Comparison of ENCODE assay signal across 24 cellular contexts in genomic region chr13:112117955-112118302, GRCh38. TPM values are rescaled to one million over a fixed set of nuclear protein-coding genes. Genes with fewer than 3 reads are reported as not detected.
DNase-seq lines count a peak whose midpoint lies in the region; ATAC-seq and TF ChIP-seq lines count a peak whose summit lies in the region.
"Had no signal": no experiment of that assay in that cellular context is flagged by ENCODE, and none has a peak within 500 bp of the region (broad histone marks: within the 10 kb centered on the region; RNA-seq: fewer than 3 reads in every experiment).

No MANE protein-coding gene starts in this region.

- intact Hi-C loops in cardiac septum (cut with DNase I): no loop called here
- intact Hi-C loops in heart left ventricle (cut with DNase I): no loop called here
- intact Hi-C loops in spleen (cut with DNase I; ENCODE audit: low total_unique reads): no loop called here

- no peak overlapping the region for H3K27ac ChIP-seq in heart left ventricle
- no peak overlapping the region for H3K27ac ChIP-seq in spleen
- H3K27ac ChIP-seq: A549; BLaER1 treated with 17β-estradiol and CSF1 and Interleukin-3, amounts not matched to agents 10 nM and 100 nM had no signal

- H3K27me3 ChIP-seq in heart left ventricle: peaks cover 0 to 48% (median 12%) of the 10 kb centered on the region in 9 donors
- H3K27me3 ChIP-seq in spleen (replicated peaks in 1 of 7): peaks cover 0 to 59% (median 0%) of the 10 kb centered on the region in 7 donors

- H3K9me3 ChIP-seq in heart left ventricle: no peaks in the 10 kb centered on the region
- H3K9me3 ChIP-seq in spleen: no peaks in the 10 kb centered on the region
- H3K9me3 ChIP-seq: A549; BE2C; BLaER1 treated with 17β-estradiol and CSF1 and Interleukin-3, amounts not matched to agents 10 nM and 100 nM; HAP-1 had no signal

- no peak for TF ChIP-seq CTCF in heart left ventricle (IDR thresholded peaks at IDR 0.05)
- TF ChIP-seq CTCF in spleen (IDR thresholded peaks at IDR 0.05 in 8 of 11, conservative IDR thresholded peaks at IDR 0.05 in 3 of 11): no peak

- no peaks in the 10 kb centered on the region for H3K4me1 ChIP-seq in heart left ventricle
- H3K4me1 ChIP-seq in spleen: no peaks in the 10 kb centered on the region
- H3K4me1 ChIP-seq: A549, BE2C, HAP-1 had no signal

- H3K36me3 ChIP-seq in heart left ventricle (no peaks in the 10 kb centered on the region), spleen (no peaks in the 10 kb centered on the region)
- H3K36me3 ChIP-seq: BE2C; BLaER1 treated with 17β-estradiol and CSF1 and Interleukin-3, amounts not matched to agents 10 nM and 100 nM; HAP-1 had no signal

- peak; percentile 65 for DNase-seq in cardiac septum (ENCODE audit: low spot score)
- no peak for DNase-seq in heart left ventricle
- DNase-seq in mesenteric fat pad (ENCODE audit: low spot score): peak; percentile 78
- DNase-seq in spleen: peak; percentile 54
- DNase-seq: 8988T; ACHN; AML-193; BE2C; CD4-positive, alpha-beta T cell; CD8-positive, alpha-beta memory T cell; DMS 273 treated with DMSO at 0.1 percent for 48 hours; DMS79; EL; GDM1; GOT3; HFFc6 had no signal

- TF ChIP-seq POLR2A in heart left ventricle (IDR thresholded peaks at IDR 0.05): no peak
- TF ChIP-seq POLR2A in spleen (IDR thresholded peaks at IDR 0.05): no peak

- WGBS in heart left ventricle, 4 donors: 61 to 69% (median 66%) methylated on average over 18 of the region's 18 CpGs
- 68 to 73% (median 69%) methylated on average over 17 to 18 of the region's 18 CpGs for WGBS in spleen, 5 donors

- H3K4me3 ChIP-seq in heart left ventricle (no peak overlapping the region), spleen (no peak overlapping the region)
- H3K4me3 ChIP-seq: A549; BLaER1 treated with 17β-estradiol and CSF1 and Interleukin-3, amounts not matched to agents 10 nM and 100 nM; GM12878; HAP-1 had no signal

- ATAC-seq in heart left ventricle (no peak), GM21423 (IDR thresholded peaks at IDR 0.05; ENCODE audit: unreplicated experiment) (no peak), HG03521 (IDR thresholded peaks at IDR 0.05; ENCODE audit: unreplicated experiment) (no peak), HG02973 (IDR thresholded peaks at IDR 0.05; ENCODE audit: unreplicated experiment) (no peak)
- ATAC-seq: A549, GM12878 had no signal

RNA-seq across cellular contexts. Expression of gene SOX1, which starts 51.0 kb away (rescaled TPM):
- total RNA-seq in cardiac septum (not detected), heart left ventricle (not detected), mesenteric fat pad (not detected), spleen (not detected)
- polyA plus RNA-seq in heart left ventricle (not detected), spleen (not detected)
- total RNA-seq: CD4-positive, alpha-beta T cell; CD8-positive, alpha-beta memory T cell; GM12878; HFFc6 had no signal
- polyA plus RNA-seq: A549; CD14-positive monocyte; CD8-positive, alpha-beta memory T cell; GM12878 had no signal

Comparison
In these comparisons a context has a peak if more than half of its experiments do, and no peak if none do; other contexts are left out.
1. DNase-seq: peak in cardiac septum (single experiment), mesenteric fat pad (single experiment) and spleen (single experiment); none in heart left ventricle (0 of 5).